In the genomic region with DNA sequence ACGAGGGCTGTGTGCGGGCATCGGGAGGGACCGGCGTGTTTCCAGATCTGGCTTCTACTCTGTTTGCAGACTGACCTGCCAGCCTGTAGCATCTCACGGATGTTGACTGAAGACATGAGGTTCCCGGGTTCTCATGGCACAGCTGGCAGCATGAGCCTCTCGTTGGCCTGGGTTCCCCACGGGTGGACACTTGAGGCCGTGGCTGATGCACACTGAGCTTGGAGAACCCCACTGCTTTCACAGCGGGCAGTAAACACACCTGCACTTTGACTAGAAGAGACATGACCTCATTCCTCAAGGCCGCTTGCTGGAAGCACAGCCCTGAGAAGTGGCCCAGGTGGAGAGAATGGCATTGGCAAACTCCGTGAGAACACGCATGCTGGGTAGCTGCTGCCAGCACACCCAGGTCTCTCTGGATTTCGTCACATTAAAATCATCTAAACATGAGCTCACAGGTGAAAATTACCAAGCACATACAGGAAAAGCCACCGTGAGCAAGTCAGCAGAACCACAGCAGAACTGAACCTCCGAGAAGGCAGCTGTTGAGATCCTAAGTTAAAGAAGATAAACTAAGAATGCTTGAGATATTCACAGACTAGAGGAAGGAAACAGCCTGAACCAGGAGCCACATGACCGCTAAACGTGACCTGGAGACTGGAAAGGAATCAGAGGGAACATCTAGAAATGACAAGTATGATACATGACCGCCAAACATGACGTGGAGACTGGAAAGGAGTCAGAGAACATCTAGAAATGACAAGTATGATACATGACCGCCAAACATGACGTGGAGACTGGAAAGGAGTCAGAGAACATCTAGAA, we compare ENCODE assay signal across 1 cellular context.
TF ChIP-seq lines count a peak whose summit lies in the region.

No MANE protein-coding gene starts in this region.

TF ChIP-seq in H1, 55 proteins besides CTCF, POLR2A, EP300 and RAD21:
- TF ChIP-seq KDM1A (IDR thresholded peaks at IDR 0.05; ENCODE audit: borderline replicate concordance, low read length) (no peak), POU5F1 (IDR thresholded peaks at IDR 0.05; ENCODE audit: low read depth, low read length) (no peak), SIN3A (conservative IDR thresholded peaks at IDR 0.05 in 1 of 2, IDR thresholded peaks at IDR 0.05 in 1 of 2; ENCODE audit: low read depth in 1 of 2, low read length in 2 of 2) (no peak), BRCA1 (IDR thresholded peaks at IDR 0.05; ENCODE audit: low read depth, low read length) (no peak), FOSL1 (IDR thresholded peaks at IDR 0.05; ENCODE audit: insufficient read depth, low read depth, low read length) (no peak), SP1 (IDR thresholded peaks at IDR 0.05; ENCODE audit: low read depth, low read length) (no peak), CBX8 (IDR thresholded peaks at IDR 0.05; ENCODE audit: borderline replicate concordance, low read depth, low read length) (no peak), RFX5 (IDR thresholded peaks at IDR 0.05; ENCODE audit: borderline replicate concordance, low read depth, low read length) (no peak), SIX5 (IDR thresholded peaks at IDR 0.05; ENCODE audit: low read depth, low read length) (no peak), YY1 (IDR thresholded peaks at IDR 0.05; ENCODE audit: low read depth, low read length) (no peak), ZNF274 (IDR thresholded peaks at IDR 0.05; ENCODE audit: borderline replicate concordance, extremely low read depth, low read length) (no peak), KDM4A (IDR thresholded peaks at IDR 0.05; ENCODE audit: low read depth, low read length, severe bottlenecking) (no peak), CHD1 (IDR thresholded peaks at IDR 0.05; ENCODE audit: low read depth, low read length) (no peak)
- TF ChIP-seq, protein P1, sequence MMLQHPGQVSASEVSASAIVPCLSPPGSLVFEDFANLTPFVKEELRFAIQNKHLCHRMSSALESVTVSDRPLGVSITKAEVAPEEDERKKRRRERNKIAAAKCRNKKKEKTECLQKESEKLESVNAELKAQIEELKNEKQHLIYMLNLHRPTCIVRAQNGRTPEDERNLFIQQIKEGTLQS (IDR thresholded peaks at IDR 0.05; ENCODE audit: insufficient read depth, low read depth, low read length), result no peak
- TF ChIP-seq, protein P2, sequence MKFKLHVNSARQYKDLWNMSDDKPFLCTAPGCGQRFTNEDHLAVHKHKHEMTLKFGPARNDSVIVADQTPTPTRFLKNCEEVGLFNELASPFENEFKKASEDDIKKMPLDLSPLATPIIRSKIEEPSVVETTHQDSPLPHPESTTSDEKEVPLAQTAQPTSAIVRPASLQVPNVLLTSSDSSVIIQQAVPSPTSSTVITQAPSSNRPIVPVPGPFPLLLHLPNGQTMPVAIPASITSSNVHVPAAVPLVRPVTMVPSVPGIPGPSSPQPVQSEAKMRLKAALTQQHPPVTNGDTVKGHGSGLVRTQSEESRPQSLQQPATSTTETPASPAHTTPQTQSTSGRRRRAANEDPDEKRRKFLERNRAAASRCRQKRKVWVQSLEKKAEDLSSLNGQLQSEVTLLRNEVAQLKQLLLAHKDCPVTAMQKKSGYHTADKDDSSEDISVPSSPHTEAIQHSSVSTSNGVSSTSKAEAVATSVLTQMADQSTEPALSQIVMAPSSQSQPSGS (IDR thresholded peaks at IDR 0.05; ENCODE audit: low read length), result no peak
